9 cellular contexts compared by ENCODE assay signal in genomic region chr1:175839678-175840669, GRCh38.
A peak's percentile ranks its signal among the peaks of the same experiment; 100 is the strongest.
DNase-seq lines count a peak whose midpoint lies in the region; ATAC-seq, FAIRE-seq and TF ChIP-seq lines count a peak whose summit lies in the region.
"Had no signal": no experiment of that assay in that cellular context is flagged by ENCODE, and none has a peak within 500 bp of the region (broad histone marks: within the 10 kb centered on the region; RNA-seq: fewer than 3 reads in every experiment).

No MANE protein-coding gene starts in this region.

- FAIRE-seq in islet of Langerhans (lab: Jason Lieb, UNC): peak; percentile 49

- H3K4me3 ChIP-seq in LNCaP clone FGC (ENCODE audit: low read depth, low read length) (no peak overlapping the region), SJCRH30 (0 out of 2 replicates have a peak overlapping the region, but pooled peaks have one; percentile 25)

- H3K4me1 ChIP-seq in SJCRH30: no peaks in the 10 kb centered on the region

- H3K36me3 ChIP-seq in SJCRH30: no peaks in the 10 kb centered on the region

- peak; percentile 94 for DNase-seq in DMS153 (lab: John Stamatoyannopoulos, UW)
- peak; percentile 8 for DNase-seq in LNCaP clone FGC (ENCODE audit: low read depth)
- peak in 1 of 2 experiments; percentile 15 for DNase-seq in SJCRH30
- DNase-seq in activated CD4-positive, alpha-beta T cell treated with anti-CD3 and anti-CD28 coated beads for 4 hours: no peak
- no peak for DNase-seq in effector CD8-positive, alpha-beta T cell (lab: John Stamatoyannopoulos, UW)
- DNase-seq: DND-41 had no signal

- no peaks in the 10 kb centered on the region for H3K9me3 ChIP-seq in SJCRH30 (replicated peaks)

- no peak overlapping the region for H3K27ac ChIP-seq in SJCRH30

- ATAC-seq in HG03521 (IDR thresholded peaks at IDR 0.05; ENCODE audit: unreplicated experiment) (no peak), HG02798 (IDR thresholded peaks at IDR 0.05; ENCODE audit: poor library complexity, unreplicated experiment) (no peak)

- TF ChIP-seq CTCF in LNCaP clone FGC (IDR thresholded peaks at IDR 0.05; ENCODE audit: control insufficient read depth, extremely low read depth, insufficient read depth): no peak

- H3K27me3 ChIP-seq in SJCRH30: no peaks in the 10 kb centered on the region

Comparison
In these comparisons a context has a peak if more than half of its experiments do, and no peak if none do; other contexts are left out.
1. DNase-seq: peak in DMS153 (single experiment) and LNCaP clone FGC (single experiment); none in activated CD4-positive, alpha-beta T cell treated with anti-CD3 and anti-CD28 coated beads for 4 hours (0 of 2) and effector CD8-positive, alpha-beta T cell (single experiment).